12 cellular contexts compared by ENCODE assay signal in genomic region chr2:120765031-120765910, GRCh38. TPM values are rescaled to one million over a fixed set of nuclear protein-coding genes. Genes with fewer than 3 reads are reported as not detected.
A peak's percentile ranks its signal among the peaks of the same experiment; 100 is the strongest.
DNase-seq lines count a peak whose midpoint lies in the region; ATAC-seq and TF ChIP-seq lines count a peak whose summit lies in the region.
"Had no signal": no experiment of that assay in that cellular context is flagged by ENCODE, and none has a peak within 500 bp of the region (broad histone marks: within the 10 kb centered on the region; RNA-seq: fewer than 3 reads in every experiment).

No MANE protein-coding gene starts in this region.

- DNase-seq in Peyer's patch = peak in 2 of 3 donors; percentile 27 to 42
- DNase-seq in medulla oblongata (ENCODE audit: extremely low spot score) = peak; percentile 45
- peak; percentile 45 to 74 for DNase-seq in suprapubic skin (ENCODE audit: low spot score in 2 of 2)
- no peak for DNase-seq in T-helper 17 cell
- DNase-seq: activated CD4-positive, alpha-beta memory T cell treated with anti-CD3 and anti-CD28 coated beads for 36 hours; Kasumi-1; NCI-H446 had no signal

- peak; percentile 8 for ATAC-seq in esophagus mucosa
- no peak for ATAC-seq in T-helper 17 cell
- no peak for ATAC-seq in GM19324 (IDR thresholded peaks at IDR 0.05; ENCODE audit: low FRiP score, unreplicated experiment)
- no peak for ATAC-seq in HG02840 (IDR thresholded peaks at IDR 0.05; ENCODE audit: low FRiP score, unreplicated experiment)
- no peak for ATAC-seq in HG03095 (IDR thresholded peaks at IDR 0.05; ENCODE audit: unreplicated experiment)

- H3K4me3 ChIP-seq in Peyer's patch (no peak overlapping the region), suprapubic skin (no peak overlapping the region)
- H3K4me3 ChIP-seq: SK-N-MC had no signal

- no peaks in the 10 kb centered on the region for H3K9me3 ChIP-seq in Peyer's patch
- no peaks in the 10 kb centered on the region for H3K9me3 ChIP-seq in suprapubic skin
- no peaks in the 10 kb centered on the region for H3K9me3 ChIP-seq in T-helper 17 cell (ENCODE audit: control insufficient read depth, low read length, poor library complexity, severe bottlenecking)

- no peak overlapping the region for H3K4me3 Mint-ChIP-seq in T-helper 17 cell
- H3K4me3 Mint-ChIP-seq: activated CD4-positive, alpha-beta memory T cell treated with anti-CD3 and anti-CD28 coated beads for 36 hours had no signal

- H3K27me3 ChIP-seq in Peyer's patch = no peaks in the 10 kb centered on the region
- no peaks in the 10 kb centered on the region for H3K27me3 ChIP-seq in suprapubic skin

- H3K36me3 ChIP-seq in Peyer's patch (no peaks in the 10 kb centered on the region), suprapubic skin (no peaks in the 10 kb centered on the region)

- H3K4me1 Mint-ChIP-seq in T-helper 17 cell = peaks cover 3% of the 10 kb centered on the region

- H3K4me1 ChIP-seq in Peyer's patch = peaks cover 0 to 15% (median 0%) of the 10 kb centered on the region in 4 donors
- peaks cover 31% of the 10 kb centered on the region for H3K4me1 ChIP-seq in suprapubic skin

- no peak for TF ChIP-seq POLR2A in Peyer's patch (IDR thresholded peaks at IDR 0.05)
- TF ChIP-seq POLR2A in suprapubic skin (IDR thresholded peaks at IDR 0.05) = no peak

- H3K27ac ChIP-seq in Peyer's patch = peak overlapping the region; percentile 36 to 80 (median 57)
- no peak overlapping the region for H3K27ac ChIP-seq in suprapubic skin

- H3K27me3 Mint-ChIP-seq in T-helper 17 cell = peaks cover 34% of the 10 kb centered on the region

- TF ChIP-seq CTCF in Peyer's patch (IDR thresholded peaks at IDR 0.05) (no peak), suprapubic skin (IDR thresholded peaks at IDR 0.05) (no peak)

- no peaks in the 10 kb centered on the region for H3K36me3 Mint-ChIP-seq in T-helper 17 cell (ENCODE audit: low read depth)
- H3K36me3 Mint-ChIP-seq: activated CD4-positive, alpha-beta memory T cell treated with anti-CD3 and anti-CD28 coated beads for 36 hours had no signal

- 79% methylated on average over 18 of the region's 18 CpGs for WGBS in suprapubic skin

- H3K27ac Mint-ChIP-seq in T-helper 17 cell = no peak overlapping the region
- H3K27ac Mint-ChIP-seq: activated CD4-positive, alpha-beta memory T cell treated with anti-CD3 and anti-CD28 coated beads for 36 hours had no signal

- TF ChIP-seq EP300 in suprapubic skin (IDR thresholded peaks at IDR 0.05) = no peak

RNA-seq across cellular contexts. Expression of gene GLI2, which starts 29.6 kb away (rescaled TPM):
- total RNA-seq in Peyer's patch = 1 to 10 TPM in 1 of 4 donors, under 1 TPM in 3; 0.18 to 5.8 (median 0.94) TPM
- total RNA-seq in esophagus mucosa = 0.72 TPM
- 1 to 10 TPM; 1.9 to 7.9 (median 5.5) TPM for total RNA-seq in suprapubic skin
- total RNA-seq in T-helper 17 cell = not detected
- total RNA-seq: activated CD4-positive, alpha-beta memory T cell treated with anti-CD3 and anti-CD28 coated beads for 36 hours had no signal

Comparison
In these comparisons a context has a peak if more than half of its experiments do, and no peak if none do; other contexts are left out.
1. DNase-seq: peak in Peyer's patch (2 of 3), medulla oblongata (single experiment) and suprapubic skin (2 of 2); none in T-helper 17 cell (0 of 3).